ENCODE assay signal across 26 cellular contexts in the genomic region with DNA sequence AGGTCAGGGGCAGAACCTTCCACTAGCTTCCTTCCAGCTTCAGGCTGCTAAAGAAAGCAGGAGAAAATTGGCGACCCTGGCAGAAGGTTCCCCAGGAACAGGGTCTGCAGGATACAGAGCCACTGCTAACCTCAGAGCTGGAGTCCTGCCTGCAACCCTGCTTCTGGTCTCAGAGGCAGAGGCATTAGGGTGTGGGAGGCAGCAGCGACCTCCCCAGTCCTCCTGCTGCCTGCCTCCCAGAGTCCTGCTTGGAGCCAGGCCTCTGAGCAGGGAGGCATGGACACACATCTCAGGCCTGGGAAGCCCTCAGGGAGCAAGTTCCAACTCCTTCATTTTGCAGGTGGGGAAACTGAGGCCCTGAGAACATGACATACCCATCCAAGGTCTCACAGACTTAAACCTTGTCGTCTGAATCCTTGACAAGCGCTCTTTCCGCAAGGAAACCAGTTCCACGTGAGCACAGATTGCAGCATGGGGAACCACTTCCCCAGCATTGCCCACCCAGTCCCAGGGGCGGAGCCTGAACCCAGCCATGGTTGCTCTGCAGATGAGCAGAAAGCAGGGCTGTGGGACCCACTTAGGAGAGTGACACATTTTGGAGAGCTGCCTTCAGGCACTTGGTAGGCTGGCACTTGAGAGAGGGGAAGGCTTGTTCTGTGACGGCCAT. TPM values are rescaled to one million over a fixed set of nuclear protein-coding genes. Genes with fewer than 3 reads are reported as not detected.
"Had no signal": no experiment of that assay in that cellular context is flagged by ENCODE, and none has a peak within 500 bp of the region (broad histone marks: within the 10 kb centered on the region; RNA-seq: fewer than 3 reads in every experiment).

No MANE protein-coding gene starts in this region.

- H3K36me3 Mint-ChIP-seq: activated naive CD8-positive, alpha-beta T cell treated with anti-CD3 and anti-CD28 coated beads, Interleukin-2, amount 10 ng/mL, durations not matched to agents 7 days and 5 days had no signal

- H3K4me3 ChIP-seq: adrenal gland, breast epithelium had no signal

- DNase-seq: activated CD4-positive, alpha-beta memory T cell treated with anti-CD3 and anti-CD28 coated beads, Interleukin-2, amount 10 ng/mL, durations not matched to agents 7 days and 5 days; activated CD4-positive, alpha-beta T cell treated with anti-CD3 and anti-CD28 coated beads, Interleukin-2, amount 10 ng/mL, durations not matched to agents 7 days and 5 days; activated CD4-positive, CD25-positive, alpha-beta regulatory T cell; activated naive CD4-positive, alpha-beta T cell treated with anti-CD3 and anti-CD28 coated beads, Interleukin-2, amount 50 U/mL, for 16 hours; activated naive CD8-positive, alpha-beta T cell treated with anti-CD3 and anti-CD28 coated beads, Interleukin-2, amount 10 ng/mL, durations not matched to agents 7 days and 5 days; activated T-cell treated with anti-CD3 and anti-CD28 coated beads for 4 hours; activated T-cell treated with anti-CD3 and anti-CD28 coated beads, Interleukin-2, amount 50 U/mL, for 48 hours; adrenal gland; anterior cingulate cortex; caudate nucleus; Kasumi-1; NCI-H146; NCI-H187 treated with DMSO at 0.1 percent for 48 hours; NCI-H2081 treated with DMSO at 0.1 percent for 48 hours; NCI-H446; OCI-M1; RPMI8226; T-helper 1 cell had no signal

- H3K9me3 ChIP-seq: adrenal gland, breast epithelium, SK-N-SH had no signal

- H3K4me3 Mint-ChIP-seq: activated CD4-positive, alpha-beta memory T cell treated with anti-CD3 and anti-CD28 coated beads, Interleukin-2, amount 10 ng/mL, durations not matched to agents 7 days and 5 days; activated CD4-positive, alpha-beta T cell treated with anti-CD3 and anti-CD28 coated beads, Interleukin-2, amount 10 ng/mL, durations not matched to agents 7 days and 5 days; activated naive CD8-positive, alpha-beta T cell treated with anti-CD3 and anti-CD28 coated beads, Interleukin-2, amount 10 ng/mL, durations not matched to agents 7 days and 5 days; activated T-helper 17 cell treated with anti-CD3 and anti-CD28 coated beads, Interleukin-2, amount 50 U/mL, for 72 hours had no signal

- H3K4me1 ChIP-seq: adrenal gland, breast epithelium had no signal

- H3K9ac ChIP-seq: SK-N-SH had no signal

- H3K9me2 ChIP-seq: SK-N-SH had no signal

- H3K36me3 ChIP-seq: adrenal gland, breast epithelium had no signal

- H3K27me3 ChIP-seq: breast epithelium had no signal

- ATAC-seq: activated T-helper 17 cell treated with anti-CD3 and anti-CD28 coated beads, Interleukin-2, amount 50 U/mL, for 72 hours; Right ventricle myocardium inferior had no signal

- H3K27ac Mint-ChIP-seq: activated CD4-positive, alpha-beta memory T cell treated with anti-CD3 and anti-CD28 coated beads, Interleukin-2, amount 10 ng/mL, durations not matched to agents 7 days and 5 days; activated CD4-positive, alpha-beta T cell treated with anti-CD3 and anti-CD28 coated beads, Interleukin-2, amount 10 ng/mL, durations not matched to agents 7 days and 5 days; activated naive CD8-positive, alpha-beta T cell treated with anti-CD3 and anti-CD28 coated beads, Interleukin-2, amount 10 ng/mL, durations not matched to agents 7 days and 5 days; activated T-helper 17 cell treated with anti-CD3 and anti-CD28 coated beads, Interleukin-2, amount 50 U/mL, for 72 hours had no signal

- H3K4me2 ChIP-seq: SK-N-SH had no signal

- H3K9me3 Mint-ChIP-seq: activated CD4-positive, alpha-beta memory T cell treated with anti-CD3 and anti-CD28 coated beads, Interleukin-2, amount 10 ng/mL, durations not matched to agents 7 days and 5 days; activated CD4-positive, alpha-beta T cell treated with anti-CD3 and anti-CD28 coated beads, Interleukin-2, amount 10 ng/mL, durations not matched to agents 7 days and 5 days; activated naive CD8-positive, alpha-beta T cell treated with anti-CD3 and anti-CD28 coated beads, Interleukin-2, amount 10 ng/mL, durations not matched to agents 7 days and 5 days; activated T-helper 17 cell treated with anti-CD3 and anti-CD28 coated beads, Interleukin-2, amount 50 U/mL, for 72 hours had no signal

- H3K27ac ChIP-seq: adrenal gland, breast epithelium, VCaP had no signal

- H3K4me1 Mint-ChIP-seq: activated CD4-positive, alpha-beta memory T cell treated with anti-CD3 and anti-CD28 coated beads, Interleukin-2, amount 10 ng/mL, durations not matched to agents 7 days and 5 days; activated CD4-positive, alpha-beta T cell treated with anti-CD3 and anti-CD28 coated beads, Interleukin-2, amount 10 ng/mL, durations not matched to agents 7 days and 5 days; activated T-helper 17 cell treated with anti-CD3 and anti-CD28 coated beads, Interleukin-2, amount 50 U/mL, for 72 hours had no signal

RNA-seq across cellular contexts. Expression of gene HAND1, which starts 28.2 kb away (rescaled TPM):
- total RNA-seq: activated CD4-positive, alpha-beta memory T cell treated with anti-CD3 and anti-CD28 coated beads, Interleukin-2, amount 10 ng/mL, durations not matched to agents 7 days and 5 days; activated CD4-positive, alpha-beta T cell treated with anti-CD3 and anti-CD28 coated beads, Interleukin-2, amount 10 ng/mL, durations not matched to agents 7 days and 5 days; activated CD8-positive, alpha-beta memory T cell treated with anti-CD3 and anti-CD28 coated beads for 36 hours; activated naive CD8-positive, alpha-beta T cell treated with anti-CD3 and anti-CD28 coated beads, Interleukin-2, amount 10 ng/mL, durations not matched to agents 7 days and 5 days; activated T-helper 17 cell treated with anti-CD3 and anti-CD28 coated beads, Interleukin-2, amount 50 U/mL, for 72 hours; cerebellum; T-helper 2 cell treated with Interferon-gamma antibody and Interleukin-4, amounts not matched to agents 100 ng/mL and 5 ng/mL, for 36 hours had no signal
